ENCODE assay signal across 9 cellular contexts in the genomic region with DNA sequence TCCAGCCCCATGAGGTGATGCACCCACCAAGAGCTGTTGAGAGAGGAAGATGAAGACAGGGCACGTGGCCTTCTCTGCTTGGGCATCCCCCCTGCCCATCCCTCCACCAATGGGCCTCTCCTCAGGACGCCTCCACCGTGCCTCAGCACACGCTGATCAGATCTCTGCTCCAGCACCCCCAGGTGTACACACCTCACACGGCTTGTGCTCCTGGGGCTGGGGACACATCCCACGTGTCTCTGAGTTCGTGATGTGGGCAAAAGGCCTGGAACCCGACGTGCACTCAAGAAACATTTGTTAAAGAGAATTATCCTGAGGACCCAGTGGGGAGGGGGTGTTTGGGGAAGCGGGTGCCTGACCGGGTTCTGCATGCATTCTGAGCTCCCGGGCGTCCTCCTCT. TPM values are rescaled to one million over a fixed set of nuclear protein-coding genes. Genes with fewer than 3 reads are reported as not detected.
"Had no signal": no experiment of that assay in that cellular context is flagged by ENCODE, and none has a peak within 500 bp of the region (broad histone marks: within the 10 kb centered on the region; RNA-seq: fewer than 3 reads in every experiment).

No MANE protein-coding gene starts in this region.

- H3K4me2 ChIP-seq: GM23338 had no signal

- H2AFZ ChIP-seq: GM23338 had no signal

- H3K4me3 Mint-ChIP-seq: GM23338, HFFc6 had no signal

- H3K36me3 ChIP-seq: HAP-1 had no signal

- H3K27ac Mint-ChIP-seq: GM23338, HFFc6, IgD-negative memory B cell had no signal

- H3K4me1 ChIP-seq: HAP-1 had no signal

- H3K9me3 ChIP-seq: HAP-1 had no signal

- H3K9me3 Mint-ChIP-seq: HFFc6, IgD-negative memory B cell had no signal

- ATAC-seq: GM23338, HCT116 had no signal

- DNase-seq: H7, HFFc6, KBM-7 had no signal

- H3K4me1 Mint-ChIP-seq: IgD-negative memory B cell had no signal

- H3K4me3 ChIP-seq: GM23338, HAP-1 had no signal

- H3K27ac ChIP-seq: HL-60 had no signal

- FAIRE-seq: HepG2 had no signal

RNA-seq across cellular contexts. Expression of a gene that starts 55.3 kb away (rescaled TPM):
- polyA plus RNA-seq: IgD-negative memory B cell had no signal
